In the genomic region with DNA sequence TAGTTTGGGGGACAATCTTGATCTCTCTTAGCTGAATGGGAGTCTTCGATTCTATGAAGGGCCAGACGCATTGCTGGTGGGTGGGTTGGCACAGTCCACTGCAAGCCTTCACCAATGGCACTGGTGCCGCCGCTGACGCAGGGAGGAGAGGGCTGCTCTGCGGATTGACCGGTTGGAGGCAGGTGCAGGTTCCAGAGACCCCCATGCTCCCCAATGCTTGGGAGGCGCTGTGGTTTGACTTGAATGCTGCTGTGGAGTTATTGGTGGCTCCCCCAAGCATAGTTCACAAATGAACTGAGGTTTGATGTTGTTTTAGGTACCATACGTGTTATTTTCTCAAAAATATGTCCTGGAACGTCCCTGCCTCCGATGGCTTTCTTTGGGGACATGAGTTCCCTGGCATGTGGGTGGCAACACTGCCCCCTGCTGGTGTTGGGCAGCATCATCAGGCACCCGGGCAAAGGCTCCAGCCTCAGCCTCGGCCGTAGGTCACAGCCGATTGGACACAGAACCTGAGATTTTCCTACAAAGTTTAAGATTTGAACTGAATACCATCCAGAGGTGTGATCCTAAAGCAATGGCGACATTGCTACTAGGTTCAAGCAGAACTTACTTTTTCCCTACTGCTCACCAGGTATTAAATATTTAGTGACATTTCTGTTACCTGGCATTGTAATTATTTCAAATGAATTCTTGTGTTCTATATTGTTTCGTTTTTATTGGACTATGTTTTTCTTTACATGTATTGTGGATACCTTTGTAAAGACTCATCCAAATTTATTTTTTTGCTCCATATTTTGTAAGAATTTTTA, we compare ENCODE assay signal across 9 cellular contexts.
A peak's percentile ranks its signal among the peaks of the same experiment; 100 is the strongest.
DNase-seq lines count a peak whose midpoint lies in the region; ATAC-seq and TF ChIP-seq lines count a peak whose summit lies in the region.
"Had no signal": no experiment of that assay in that cellular context is flagged by ENCODE, and none has a peak within 500 bp of the region (broad histone marks: within the 10 kb centered on the region; RNA-seq: fewer than 3 reads in every experiment).

No MANE protein-coding gene starts in this region.

- H3K9ac ChIP-seq in IMR-90 (ENCODE audit: low read depth, low read length), result no peak overlapping the region

- H3K4me3 ChIP-seq in DOHH2 (ENCODE audit: low read length) (no peak overlapping the region), IMR-90 (ENCODE audit: insufficient read depth, low read depth, low read length) (no peak overlapping the region)
- H3K4me3 ChIP-seq: skin epidermis had no signal

- H3K56ac ChIP-seq in IMR-90 (ENCODE audit: extremely low read depth, insufficient read depth, low read length), result no peak overlapping the region

- peak; percentile 95 for TF ChIP-seq RAD21 in IMR-90 (IDR thresholded peaks at IDR 0.05; ENCODE audit: low read length)

- H3F3A ChIP-seq in DOHH2 (ENCODE audit: control insufficient read depth, insufficient read depth), result no peaks in the 10 kb centered on the region

- no TSS peak for BruUV-seq in IMR-90 (replicated peaks; lab: Mats Ljungman, UMichigan)

- H4K91ac ChIP-seq in IMR-90 (ENCODE audit: insufficient read depth, low read depth, low read length), result no peak overlapping the region

- H3K9me3 ChIP-seq in DOHH2 (ENCODE audit: control insufficient read depth, insufficient read depth, low read length), result no peaks in the 10 kb centered on the region
- no peaks in the 10 kb centered on the region for H3K9me3 ChIP-seq in IMR-90 (ENCODE audit: control insufficient read depth, insufficient read depth, low read length)

- no peaks in the 10 kb centered on the region for H3K27me3 ChIP-seq in DOHH2 (ENCODE audit: control insufficient read depth, low read length)
- peaks cover 2% of the 10 kb centered on the region; the same call in 1 of the 2 replicates for H3K27me3 ChIP-seq in IMR-90 (ENCODE audit: control insufficient read depth, insufficient read depth, low read length)

- DNase-seq in IMR-90 (peak; percentile 58), Right ventricle myocardium inferior (ENCODE audit: missing footprints) (peak; percentile 90), posterior vena cava (ENCODE audit: low spot score) (peak; percentile 92), ureter (ENCODE audit: low spot score) (peak; percentile 77)
- peak; percentile 76 for DNase-seq in activated naive CD4-positive, alpha-beta T cell treated with anti-CD3 and anti-CD28 coated beads, Interleukin-2, amount 50 U/mL, for 16 hours

- H3K4ac ChIP-seq in IMR-90 (ENCODE audit: low read depth, low read length), result no peak overlapping the region

- no peaks in the 10 kb centered on the region for H4K20me1 ChIP-seq in DOHH2 (ENCODE audit: control insufficient read depth, insufficient read depth, low read depth, low read length)
- no peaks in the 10 kb centered on the region for H4K20me1 ChIP-seq in IMR-90 (ENCODE audit: insufficient read depth, low read length)

- POLR2A ChIA-PET in IMR-90 (lab: Charles Lee; ENCODE audit: unreplicated experiment), result interaction anchor here (0.6 kb wide), 1 partner anchor 164 kb away, joined by 5 read pairs; no protein-coding TSS in a partner anchor

- peak; percentile 28; the same call in 1 of the 2 replicates for TF ChIP-seq POLR2A in IMR-90 (IDR thresholded peaks at IDR 0.05; ENCODE audit: low read depth, low read length)

- no peak overlapping the region for H2BK15ac ChIP-seq in IMR-90 (ENCODE audit: low read depth, low read length)

- no peak overlapping the region for H3K14ac ChIP-seq in IMR-90 (replicated peaks; ENCODE audit: low read depth, low read length)

- no peak overlapping the region for H2AK9ac ChIP-seq in IMR-90 (replicated peaks; ENCODE audit: low read depth, low read length, poor library complexity)

- no peak overlapping the region for H2BK120ac ChIP-seq in IMR-90 (ENCODE audit: low read depth, low read length)

- H3K9me2 ChIP-seq in DOHH2 (replicated peaks; ENCODE audit: control insufficient read depth, low read length), result no peaks in the 10 kb centered on the region

- WGBS in IMR-90 (ENCODE audit: extremely low coverage in 2 of 2, insufficient read length in 1 of 2), 2 experiments, result 7% methylated on average over 4 of the region's 17 CpGs; no CpG with 5 or more reads in 1 of the 2 experiments

- ATAC-seq in GM21528 (IDR thresholded peaks at IDR 0.05; ENCODE audit: low FRiP score, unreplicated experiment) (peak; percentile 79), IMR-90 (ENCODE audit: low read depth) (peak; percentile 99), SK-N-SH treated with all-trans-retinoic acid at 6 μM for 48 hours (peak; percentile 98), Right ventricle myocardium inferior (peak; percentile 79)

- no peak overlapping the region for H2AK5ac ChIP-seq in IMR-90 (ENCODE audit: low read depth, low read length)

- H2BK5ac ChIP-seq in IMR-90 (ENCODE audit: low read depth, low read length, poor library complexity, severe bottlenecking), result no peak overlapping the region

- H4K5ac ChIP-seq in IMR-90 (ENCODE audit: low read depth, low read length), result no peak overlapping the region

- H3K27ac ChIP-seq in DOHH2 (ENCODE audit: low read depth, low read length) (no peak overlapping the region), IMR-90 (ENCODE audit: insufficient read depth, low read length) (no peak overlapping the region)
- H3K27ac ChIP-seq: skin epidermis had no signal

- CTCF ChIA-PET in IMR-90 (lab: Yijun Ruan, JAX), result interaction anchor here (0.5 to 1.4 kb wide), 5 partner anchors 22 to 459 kb away, joined by 3 to 6 read pairs (median 4); no protein-coding TSS in a partner anchor

- TF ChIP-seq CTCF in DOHH2 (IDR thresholded peaks at IDR 0.05; ENCODE audit: low read depth, low read length, poor library complexity, severe bottlenecking) (peak; percentile 99), IMR-90 (conservative IDR thresholded peaks at IDR 0.05; ENCODE audit: low read depth, low read length) (peak; percentile 94)

- intact Hi-C loops in IMR-90 (cut with micrococcal nuclease) (loop anchor here (1.0 to 5.0 kb wide), 4 partner anchors 103 to 233 kb away; no protein-coding TSS in a partner anchor), Right ventricle myocardium inferior (cut with DNase I) (loop anchor here (1.0 kb wide), 1 partner anchor 226 kb away; no protein-coding TSS in a partner anchor), posterior vena cava (cut with DNase I) (loop anchor here (5.0 to 10.0 kb wide), 4 partner anchors 95 to 225 kb away; partner anchors contain the start of gene ING1 (in 1 of the 2))

- H3K4me1 ChIP-seq in DOHH2 (ENCODE audit: control insufficient read depth, low read length) (no peaks in the 10 kb centered on the region), IMR-90 (ENCODE audit: control insufficient read depth, insufficient read depth, low read length) (peaks cover 2% of the 10 kb centered on the region; the same call in 1 of the 2 replicates)

- no peaks in the 10 kb centered on the region for H3K79me2 ChIP-seq in DOHH2 (ENCODE audit: control insufficient read depth, low read length)

- in situ Hi-C loops in IMR-90 (cut with MboI; ENCODE audit: low sequenced_read_pairs), result loop anchor here (25.0 kb wide), 1 partner anchor 232 kb away; no protein-coding TSS in a partner anchor

- H3K18ac ChIP-seq in IMR-90 (ENCODE audit: low read depth, low read length), result no peak overlapping the region

- H2BK20ac ChIP-seq in IMR-90 (ENCODE audit: low read depth, low read length), result no peak overlapping the region

- dilution Hi-C loops in IMR-90 (cut with HindIII; ENCODE audit: low sequenced_read_pairs, unreplicated experiment), result no loop called here

- no peak overlapping the region for H3K23ac ChIP-seq in IMR-90 (ENCODE audit: low read depth, low read length)

- no peaks in the 10 kb centered on the region for H3K9me1 ChIP-seq in IMR-90 (ENCODE audit: insufficient read depth, low read length)

- H4K8ac ChIP-seq in IMR-90 (ENCODE audit: low read depth in 2 of 2, low read length in 2 of 2), result no peak overlapping the region; a peak in 1 of 4 replicates

- H3K36me3 ChIP-seq in DOHH2 (ENCODE audit: control insufficient read depth, low read length) (no peaks in the 10 kb centered on the region), IMR-90 (ENCODE audit: control insufficient read depth, insufficient read depth, low read length) (no peaks in the 10 kb centered on the region)

- no peaks in the 10 kb centered on the region for H3K79me1 ChIP-seq in IMR-90 (ENCODE audit: low read depth in 1 of 2, low read length in 2 of 2)

- H2AFZ ChIP-seq in IMR-90 (replicated peaks; ENCODE audit: low read length, poor library complexity), result peak overlapping the region; percentile 5

- H3K4me2 ChIP-seq in DOHH2 (ENCODE audit: low read length) (no peak overlapping the region), IMR-90 (ENCODE audit: low read depth, low read length) (no peak overlapping the region)

TF ChIP-seq in IMR-90, 13 proteins besides CTCF, POLR2A, EP300 and RAD21 (continues in another document):
- TF ChIP-seq ELK1 (IDR thresholded peaks at IDR 0.05; ENCODE audit: borderline replicate concordance, low read depth, low read length) (no peak), NFE2L2 (IDR thresholded peaks at IDR 0.05; ENCODE audit: low read depth, low read length) (no peak), MAZ (IDR thresholded peaks at IDR 0.05; ENCODE audit: borderline replicate concordance, low read depth, low read length) (no peak), CEBPB (IDR thresholded peaks at IDR 0.05; ENCODE audit: low read depth, low read length) (no peak)

TF ChIP-seq in SK-N-SH treated with all-trans-retinoic acid at 6 μM for 48 hours, 23 proteins besides CTCF, POLR2A, EP300 and RAD21 (continues in another document):
- no peak for TF ChIP-seq BACH2 (CRISPR knock-in tag; IDR thresholded peaks at IDR 0.05; ENCODE audit: borderline replicate concordance)
- TF ChIP-seq ZC3H10 (CRISPR knock-in tag; IDR thresholded peaks at IDR 0.05), result no peak
- TF ChIP-seq PATZ1 (CRISPR knock-in tag; IDR thresholded peaks at IDR 0.05; ENCODE audit: borderline replicate concordance), result no peak
- TF ChIP-seq ZNF8 (CRISPR knock-in tag; IDR thresholded peaks at IDR 0.05), result no peak
- TF ChIP-seq ESRRG (CRISPR knock-in tag; IDR thresholded peaks at IDR 0.05), result no peak
- TF ChIP-seq ARNTL (CRISPR knock-in tag; IDR thresholded peaks at IDR 0.05; ENCODE audit: borderline replicate concordance, low read depth), result no peak
